In the genomic region with DNA sequence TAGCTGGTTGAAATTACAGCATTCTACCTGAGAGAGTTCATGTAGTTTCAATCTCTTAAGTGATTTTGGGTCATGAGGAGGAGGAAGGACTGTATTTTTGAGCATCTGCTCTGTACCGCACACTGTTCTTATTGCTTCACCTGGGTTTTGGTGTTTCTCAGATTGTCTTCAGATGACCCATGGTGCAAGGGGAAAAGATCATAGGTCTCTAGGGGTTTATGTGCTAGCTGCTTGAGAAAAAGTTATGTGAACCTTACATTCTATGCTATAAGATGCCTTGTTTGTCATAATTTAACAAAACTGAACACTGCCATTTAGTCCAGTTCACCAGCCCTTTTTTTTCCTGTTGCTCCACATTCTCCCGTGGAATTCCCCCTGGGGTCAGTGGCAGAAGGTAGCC, we compare ENCODE assay signal across 23 cellular contexts.
"Had no signal": no experiment of that assay in that cellular context is flagged by ENCODE, and none has a peak within 500 bp of the region (broad histone marks: within the 10 kb centered on the region; RNA-seq: fewer than 3 reads in every experiment).

No MANE protein-coding gene starts in this region.

- H3K4me3 ChIP-seq: MG63 had no signal

- H3K9me3 ChIP-seq: MG63, SK-N-SH had no signal

- H3K27ac ChIP-seq: RWPE1 had no signal

- H3K9ac ChIP-seq: SK-N-SH had no signal

- ATAC-seq: HepG2, Panc1, PC-3 had no signal

- H3K27me3 ChIP-seq: MG63 had no signal

- H3K36me3 ChIP-seq: MG63 had no signal

- FAIRE-seq: HepG2 had no signal

- H3K4me2 ChIP-seq: SK-N-SH had no signal

- DNase-seq: IMR-90, Karpas-422, KG1, MG63, NCI-H1092 treated with DMSO at 0.1 percent for 48 hours, NCI-H1436, NCI-H187, NCI-H2029, NCI-H2081 treated with DMSO at 0.1 percent for 48 hours, NCI-H2171, NCI-H226, NCI-H446, NCI-H510A, NCI-H524 treated with DMSO at 0.1 percent for 48 hours, NCI-H69, NCI-H774, PC-3, SHP77, SK-N-SH, SW 1271 had no signal
